17 cellular contexts compared by ENCODE assay signal in genomic region chr15:89137926-89138325, GRCh38. TPM values are rescaled to one million over a fixed set of nuclear protein-coding genes. Genes with fewer than 3 reads are reported as not detected.
A peak's percentile ranks its signal among the peaks of the same experiment; 100 is the strongest.
DNase-seq lines count a peak whose midpoint lies in the region; ATAC-seq and TF ChIP-seq lines count a peak whose summit lies in the region.
"Had no signal": no experiment of that assay in that cellular context is flagged by ENCODE, and none has a peak within 500 bp of the region (broad histone marks: within the 10 kb centered on the region; RNA-seq: fewer than 3 reads in every experiment).

No MANE protein-coding gene starts in this region.

- H3K27me3 Mint-ChIP-seq in activated CD4-positive, alpha-beta memory T cell treated with anti-CD3 and anti-CD28 coated beads, Interleukin-2, amount 10 ng/mL, durations not matched to agents 7 days and 5 days = no peaks in the 10 kb centered on the region

- peaks cover 0 to 11% of the 10 kb centered on the region in 2 donors for H3K36me3 ChIP-seq in gastrocnemius medialis
- H3K36me3 ChIP-seq: HAP-1 had no signal

- peaks cover 35% of the 10 kb centered on the region for H3K4me1 ChIP-seq in right cardiac atrium (ENCODE audit: control insufficient read depth, insufficient read depth, low read length)
- H3K4me1 ChIP-seq in gastrocnemius medialis = peaks cover 74 to 84% of the 10 kb centered on the region in 2 donors
- H3K4me1 ChIP-seq: HAP-1 had no signal

- H3K27ac ChIP-seq in right cardiac atrium (ENCODE audit: low read length) (peak overlapping the region; percentile 89), layer of hippocampus (ENCODE audit: low read depth, low read length) (peak overlapping the region; percentile 44), gastrocnemius medialis (peak overlapping the region; percentile 77 to 88 (median 82))

- ATAC-seq in right cardiac atrium (no peak), Right ventricle myocardium inferior (no peak), gastrocnemius medialis (no peak), GM18498 (IDR thresholded peaks at IDR 0.05; ENCODE audit: unreplicated experiment) (no peak)
- ATAC-seq: stimulated activated effector memory CD8-positive, alpha-beta T cell treated with anti-CD3 and anti-CD28 coated beads, Interleukin-12 subunit alpha, Interleukin-12 subunit beta, amount 100 ng/mL, for 72 hours had no signal

- intact Hi-C loops in right cardiac atrium (cut with DNase I) (loop anchor here in 1 of 4 donors (10.0 kb wide), 1 partner anchor 73 kb away; no protein-coding TSS in a partner anchor), Right ventricle myocardium inferior (cut with DNase I) (loop anchor here (2.0 to 5.0 kb wide), 2 partner anchors 34 to 47 kb away; no protein-coding TSS in a partner anchor), gastrocnemius medialis (cut with DNase I; ENCODE audit: low total_unique reads) (loop anchor here (2.0 kb wide), 1 partner anchor 33 kb away; no protein-coding TSS in a partner anchor)

- in situ Hi-C loops in gastrocnemius medialis (cut with MboI; ENCODE audit: low sequenced_read_pairs in 4 of 4) = no loop called here

- H3K4me3 Mint-ChIP-seq in activated CD4-positive, alpha-beta memory T cell treated with anti-CD3 and anti-CD28 coated beads, Interleukin-2, amount 10 ng/mL, durations not matched to agents 7 days and 5 days = no peak overlapping the region
- H3K4me3 Mint-ChIP-seq: stimulated activated effector memory CD8-positive, alpha-beta T cell treated with anti-CD3 and anti-CD28 coated beads, Interleukin-12 subunit alpha, Interleukin-12 subunit beta, amount 100 ng/mL, for 72 hours had no signal

- POLR2A ChIA-PET in activated CD4-positive, alpha-beta memory T cell treated with anti-CD3 and anti-CD28 coated beads, Interleukin-2, amount 10 ng/mL, durations not matched to agents 7 days and 5 days (lab: Charles Lee) = no interaction called here

- DNase-seq in right cardiac atrium (peak in 1 of 3 donors; percentile 33), Right ventricle myocardium inferior (ENCODE audit: missing footprints) (no peak), gastrocnemius medialis (no peak)
- DNase-seq in activated CD4-positive, alpha-beta memory T cell treated with anti-CD3 and anti-CD28 coated beads, Interleukin-2, amount 10 ng/mL, durations not matched to agents 7 days and 5 days = no peak
- no peak for DNase-seq in effector CD8-positive, alpha-beta T cell (lab: John Stamatoyannopoulos, UW)
- no peak for DNase-seq in activated CD4-positive, CD25-positive, alpha-beta regulatory T cell treated with anti-CD3 and anti-CD28 coated beads, Interleukin-2, amount 50 U/mL, for 72 hours
- DNase-seq: activated CD4-positive, CD25-positive, alpha-beta regulatory T cell; activated CD8-positive, alpha-beta memory T cell treated with anti-CD3 and anti-CD28 coated beads, Interleukin-2, amount 50 U/mL, for 48 hours; activated naive CD4-positive, alpha-beta T cell treated with anti-CD3 and anti-CD28 coated beads, Interleukin-2, amount 50 U/mL, for 16 hours; NCI-H1694 treated with DMSO at 0.1 percent for 48 hours; NCI-H526; stimulated activated CD4-positive, alpha-beta T cell treated with anti-CD3 and anti-CD28 coated beads, Interleukin-4, amount 100 ng/mL, for 24 hours; T-helper 1 cell had no signal

- no peak overlapping the region for H3K4me3 ChIP-seq in right cardiac atrium (ENCODE audit: low read length)
- H3K4me3 ChIP-seq in gastrocnemius medialis = no peak overlapping the region
- H3K4me3 ChIP-seq: HAP-1 had no signal

- peaks cover 48% of the 10 kb centered on the region for H3K4me1 Mint-ChIP-seq in activated CD4-positive, alpha-beta memory T cell treated with anti-CD3 and anti-CD28 coated beads, Interleukin-2, amount 10 ng/mL, durations not matched to agents 7 days and 5 days

- TF ChIP-seq POLR2A in gastrocnemius medialis (IDR thresholded peaks at IDR 0.05) = no peak

- H3K36me3 Mint-ChIP-seq in activated CD4-positive, alpha-beta memory T cell treated with anti-CD3 and anti-CD28 coated beads, Interleukin-2, amount 10 ng/mL, durations not matched to agents 7 days and 5 days (ENCODE audit: low read depth) = peaks cover 17% of the 10 kb centered on the region

- H3K27me3 ChIP-seq in right cardiac atrium (ENCODE audit: control insufficient read depth, insufficient read depth) (no peaks in the 10 kb centered on the region), layer of hippocampus (ENCODE audit: control insufficient read depth, insufficient read depth, low read length) (no peaks in the 10 kb centered on the region), gastrocnemius medialis (no peaks in the 10 kb centered on the region)

- CTCF ChIA-PET in activated CD4-positive, alpha-beta memory T cell treated with anti-CD3 and anti-CD28 coated beads, Interleukin-2, amount 10 ng/mL, durations not matched to agents 7 days and 5 days (lab: Charles Lee) = interaction anchor here (0.9 to 1.3 kb wide), 3 partner anchors 9 to 233 kb away, joined by 3 to 8 read pairs (median 3); no protein-coding TSS in a partner anchor

- H3K9me3 Mint-ChIP-seq in activated CD4-positive, alpha-beta memory T cell treated with anti-CD3 and anti-CD28 coated beads, Interleukin-2, amount 10 ng/mL, durations not matched to agents 7 days and 5 days = no peaks in the 10 kb centered on the region
- H3K9me3 Mint-ChIP-seq: stimulated activated effector memory CD8-positive, alpha-beta T cell treated with anti-CD3 and anti-CD28 coated beads, Interleukin-12 subunit alpha, Interleukin-12 subunit beta, amount 100 ng/mL, for 72 hours had no signal

- H3K9me3 ChIP-seq in right cardiac atrium (ENCODE audit: control insufficient read depth, low read length) (no peaks in the 10 kb centered on the region), gastrocnemius medialis (no peaks in the 10 kb centered on the region)
- H3K9me3 ChIP-seq: HAP-1 had no signal

- TF ChIP-seq CTCF in gastrocnemius medialis (IDR thresholded peaks at IDR 0.05 in 4 of 5, conservative IDR thresholded peaks at IDR 0.05 in 1 of 5) = no peak

- no peak overlapping the region for H3K27ac Mint-ChIP-seq in activated CD4-positive, alpha-beta memory T cell treated with anti-CD3 and anti-CD28 coated beads, Interleukin-2, amount 10 ng/mL, durations not matched to agents 7 days and 5 days

- 75% methylated on average over 3 of the region's 3 CpGs for WGBS in right cardiac atrium

RNA-seq across cellular contexts. Expression of gene ABHD2, which starts 49.7 kb away (rescaled TPM):
- total RNA-seq in right cardiac atrium (100 to 1,000 TPM; 108 to 179 (median 114) TPM), Right ventricle myocardium inferior (69.9 TPM), gastrocnemius medialis (100 to 1,000 TPM in 1 of 4 donors, 10 to 100 TPM in 3; 19.3 to 150 (median 64.5) TPM)
- polyA plus RNA-seq in right cardiac atrium = 21.8 TPM
- total RNA-seq in activated CD4-positive, alpha-beta memory T cell treated with anti-CD3 and anti-CD28 coated beads, Interleukin-2, amount 10 ng/mL, durations not matched to agents 7 days and 5 days = 10 to 100 TPM; 62.4 to 63.5 TPM
